1 cellular context compared by ENCODE assay signal in the genomic region with DNA sequence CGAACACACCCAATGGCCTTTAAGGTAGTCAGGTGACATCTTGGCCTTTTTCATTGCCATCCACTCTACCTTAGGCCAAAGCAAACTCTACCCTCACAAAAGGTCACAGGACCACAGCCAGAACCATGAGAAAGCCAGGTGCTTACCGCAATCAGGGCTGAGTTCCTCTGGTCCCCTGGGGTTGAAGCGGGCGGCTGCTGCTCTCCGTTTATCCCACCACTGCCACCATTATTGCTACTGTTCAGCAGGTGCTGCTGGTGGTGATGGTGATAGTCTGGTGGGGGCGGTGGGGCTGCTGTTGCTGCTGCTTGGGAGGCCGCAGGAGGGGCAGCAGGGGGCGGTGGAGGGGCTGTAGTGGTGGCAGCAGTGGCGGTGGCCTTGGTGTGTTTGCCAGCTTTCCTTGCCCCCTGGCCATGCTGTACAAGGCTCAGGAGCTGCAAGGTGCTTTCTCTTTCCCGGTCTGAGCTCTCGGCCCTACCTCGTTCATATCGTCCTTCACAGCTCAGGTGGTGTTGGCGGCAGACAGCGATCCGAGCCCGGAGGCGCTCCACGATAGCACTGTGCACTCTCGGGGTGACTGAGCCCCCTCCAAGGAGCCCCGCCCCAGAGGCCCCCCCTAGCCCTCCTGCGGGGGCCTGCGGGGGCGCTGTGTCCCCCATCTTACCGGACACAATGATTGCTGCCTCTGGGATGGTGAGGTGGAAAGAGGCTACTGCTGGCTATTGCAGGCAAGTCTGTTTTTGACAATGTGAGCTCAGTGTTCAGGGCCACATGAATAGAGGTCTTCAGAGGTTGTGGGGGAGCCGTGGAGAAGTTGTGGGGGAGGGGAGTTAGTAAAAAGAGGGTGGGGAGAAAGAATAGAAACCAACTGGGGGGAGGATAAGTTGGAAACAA.
TF ChIP-seq lines count a peak whose summit lies in the region.

No MANE protein-coding gene starts in this region.

TF ChIP-seq in HCT116, 20 proteins besides CTCF, POLR2A, EP300 and RAD21:
- TF ChIP-seq, protein P1, sequence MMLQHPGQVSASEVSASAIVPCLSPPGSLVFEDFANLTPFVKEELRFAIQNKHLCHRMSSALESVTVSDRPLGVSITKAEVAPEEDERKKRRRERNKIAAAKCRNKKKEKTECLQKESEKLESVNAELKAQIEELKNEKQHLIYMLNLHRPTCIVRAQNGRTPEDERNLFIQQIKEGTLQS (IDR thresholded peaks at IDR 0.05): no peak
